Comparison of ENCODE assay signal across 27 cellular contexts in genomic region chr14:63273091-63273490, GRCh38. TPM values are rescaled to one million over a fixed set of nuclear protein-coding genes. Genes with fewer than 3 reads are reported as not detected.
DNase-seq lines count a peak whose midpoint lies in the region; ATAC-seq and TF ChIP-seq lines count a peak whose summit lies in the region.
"Had no signal": no experiment of that assay in that cellular context is flagged by ENCODE, and none has a peak within 500 bp of the region (broad histone marks: within the 10 kb centered on the region; RNA-seq: fewer than 3 reads in every experiment).

No MANE protein-coding gene starts in this region.

- H3K27ac Mint-ChIP-seq in progenitor cell of endocrine pancreas, result no peak overlapping the region
- H3K27ac Mint-ChIP-seq: CD4-positive, alpha-beta memory T cell; GM23338 had no signal

- H3K4me1 ChIP-seq in breast epithelium, result no peaks in the 10 kb centered on the region
- H3K4me1 ChIP-seq in mammary epithelial cell (ENCODE audit: insufficient read depth, low read length), result no peaks in the 10 kb centered on the region
- H3K4me1 ChIP-seq in lower lobe of right lung, result peaks cover 14% of the 10 kb centered on the region
- peaks cover 21% of the 10 kb centered on the region for H3K4me1 ChIP-seq in vagina
- H3K4me1 ChIP-seq: BLaER1 treated with 17β-estradiol and CSF1 and Interleukin-3, amounts not matched to agents 10 nM and 100 nM; Caco-2 had no signal

- no peaks in the 10 kb centered on the region for H3K27me3 ChIP-seq in breast epithelium
- no peaks in the 10 kb centered on the region for H3K27me3 ChIP-seq in mammary epithelial cell (ENCODE audit: insufficient read depth, low read length)
- no peaks in the 10 kb centered on the region for H3K27me3 ChIP-seq in lower lobe of right lung (ENCODE audit: low read depth)
- no peaks in the 10 kb centered on the region for H3K27me3 ChIP-seq in vagina
- H3K27me3 ChIP-seq: BLaER1 treated with 17β-estradiol and CSF1 and Interleukin-3, amounts not matched to agents 10 nM and 100 nM had no signal

- peaks cover 4% of the 10 kb centered on the region for H3K27me3 Mint-ChIP-seq in progenitor cell of endocrine pancreas

- H3K4me3 Mint-ChIP-seq in progenitor cell of endocrine pancreas (ENCODE audit: low read depth), result no peak overlapping the region
- H3K4me3 Mint-ChIP-seq: CD4-positive, alpha-beta memory T cell; GM23338 had no signal

- BruUV-seq in mammary epithelial cell (replicated peaks; lab: Mats Ljungman, UMichigan), result no TSS peak

- no peaks in the 10 kb centered on the region for H3K9me3 ChIP-seq in breast epithelium
- no peaks in the 10 kb centered on the region for H3K9me3 ChIP-seq in mammary epithelial cell (replicated peaks; ENCODE audit: insufficient read depth, low read length)
- H3K9me3 ChIP-seq in lower lobe of right lung, result no peaks in the 10 kb centered on the region
- no peaks in the 10 kb centered on the region for H3K9me3 ChIP-seq in vagina
- H3K9me3 ChIP-seq: BLaER1 treated with 17β-estradiol and CSF1 and Interleukin-3, amounts not matched to agents 10 nM and 100 nM; Caco-2 had no signal

- CTCF ChIA-PET in mammary epithelial cell (lab: Charles Lee; ENCODE audit: low non-redundant PET), result no interaction called here

- H3K79me2 ChIP-seq in mammary epithelial cell (ENCODE audit: insufficient read depth, low read length), result no peaks in the 10 kb centered on the region

- no peaks in the 10 kb centered on the region for H3K9me3 Mint-ChIP-seq in progenitor cell of endocrine pancreas (ENCODE audit: low read depth)
- H3K9me3 Mint-ChIP-seq: CD4-positive, alpha-beta memory T cell had no signal

- peaks cover 2% of the 10 kb centered on the region for H3K4me1 Mint-ChIP-seq in progenitor cell of endocrine pancreas (ENCODE audit: low read depth)
- H3K4me1 Mint-ChIP-seq: CD4-positive, alpha-beta memory T cell; GM23338 had no signal

- dilution Hi-C loops in mammary epithelial cell (cut with HindIII; ENCODE audit: low sequenced_read_pairs), result no loop called here

- 39% methylated on average over 2 of the region's 2 CpGs for WGBS in mammary epithelial cell (ENCODE audit: low coverage, missing lambda C conversion rate)

- no peak overlapping the region for H3K4me2 ChIP-seq in mammary epithelial cell (ENCODE audit: insufficient read depth, low read depth, low read length)
- H3K4me2 ChIP-seq: BLaER1 treated with 17β-estradiol and CSF1 and Interleukin-3, amounts not matched to agents 10 nM and 100 nM; GM23338; KMS-11 had no signal

- no peak overlapping the region for H3K9ac ChIP-seq in mammary epithelial cell (ENCODE audit: insufficient read depth, low read length)
- H3K9ac ChIP-seq: BLaER1 treated with 17β-estradiol and CSF1 and Interleukin-3, amounts not matched to agents 10 nM and 100 nM; KMS-11 had no signal

- H3K4me3 ChIP-seq in breast epithelium (no peak overlapping the region), mammary epithelial cell (replicated peaks in 1 of 3; ENCODE audit: insufficient read depth in 1 of 3, low read depth in 2 of 3, low read length in 3 of 3) (no peak overlapping the region), lower lobe of right lung (no peak overlapping the region), vagina (no peak overlapping the region)
- H3K4me3 ChIP-seq: BLaER1 treated with 17β-estradiol and CSF1 and Interleukin-3, amounts not matched to agents 10 nM and 100 nM; GM23338 had no signal

- TF ChIP-seq POLR2A in breast epithelium (IDR thresholded peaks at IDR 0.05) (no peak), vagina (IDR thresholded peaks at IDR 0.05) (no peak)

- H4K20me1 ChIP-seq in mammary epithelial cell (ENCODE audit: insufficient read depth, low read length), result no peaks in the 10 kb centered on the region
- H4K20me1 ChIP-seq: BLaER1 treated with 17β-estradiol and CSF1 and Interleukin-3, amounts not matched to agents 10 nM and 100 nM had no signal

- no peak for DNase-seq in breast epithelium (ENCODE audit: low spot score in 2 of 2)
- DNase-seq in mammary epithelial cell, result no peak
- DNase-seq in dermis blood vessel endothelial cell, result peak; percentile 46
- DNase-seq in lower lobe of right lung, result no peak
- DNase-seq in vagina (ENCODE audit: extremely low spot score in 2 of 2), result no peak
- DNase-seq in NCI-H128 (lab: John Stamatoyannopoulos, UW; ENCODE audit: unreplicated experiment), result no peak
- no peak for DNase-seq in progenitor cell of endocrine pancreas (ENCODE audit: low spot score, unreplicated experiment)
- DNase-seq in glomerular visceral epithelial cell (ENCODE audit: extremely low spot score), result no peak
- DNase-seq: ACHN; Caco-2; CD4-positive, alpha-beta memory T cell; DMS 273 treated with DMSO at 0.1 percent for 48 hours; DMS79 treated with DMSO at 0.1 percent for 48 hours; HCEC 1CT; NCI-H1092 treated with DMSO at 0.1 percent for 48 hours; NCI-H146; NCI-H2029; NCI-H226; NCI-H524; NCI-H774 had no signal

- no peak for TF ChIP-seq CTCF in breast epithelium (IDR thresholded peaks at IDR 0.05)
- TF ChIP-seq CTCF in mammary epithelial cell (conservative IDR thresholded peaks at IDR 0.05 in 1 of 2, IDR thresholded peaks at IDR 0.05 in 1 of 2; ENCODE audit: extremely low read depth in 1 of 2, insufficient read depth in 1 of 2, low read depth in 1 of 2, low read length in 2 of 2), result no peak
- TF ChIP-seq CTCF in lower lobe of right lung (IDR thresholded peaks at IDR 0.05), result no peak
- TF ChIP-seq CTCF in vagina (IDR thresholded peaks at IDR 0.05), result no peak
- TF ChIP-seq CTCF in progenitor cell of endocrine pancreas (IDR thresholded peaks at IDR 0.05; ENCODE audit: unreplicated experiment), result no peak

- in situ Hi-C loops in mammary epithelial cell (cut with MboI; ENCODE audit: low sequenced_read_pairs in 2 of 2), result loop anchor here (10.0 kb wide), 2 partner anchors 1088 to 1098 kb away; no protein-coding TSS in a partner anchor

- peak; percentile 37 for ATAC-seq in lower lobe of right lung
- ATAC-seq: GM23338 had no signal

- H2AFZ ChIP-seq in mammary epithelial cell (ENCODE audit: low read depth, low read length), result no peak overlapping the region
- H2AFZ ChIP-seq: GM23338 had no signal

- no peaks in the 10 kb centered on the region for H3K36me3 ChIP-seq in breast epithelium
- no peaks in the 10 kb centered on the region for H3K36me3 ChIP-seq in mammary epithelial cell (ENCODE audit: insufficient read depth, low read length)
- peaks cover 4% of the 10 kb centered on the region for H3K36me3 ChIP-seq in lower lobe of right lung
- no peaks in the 10 kb centered on the region for H3K36me3 ChIP-seq in vagina
- H3K36me3 ChIP-seq: BLaER1 treated with 17β-estradiol and CSF1 and Interleukin-3, amounts not matched to agents 10 nM and 100 nM had no signal

- H3K36me3 Mint-ChIP-seq in progenitor cell of endocrine pancreas (ENCODE audit: insufficient read depth), result no peaks in the 10 kb centered on the region
- H3K36me3 Mint-ChIP-seq: CD4-positive, alpha-beta memory T cell had no signal

- H3K27ac ChIP-seq in breast epithelium (peak overlapping the region; percentile 52 to 76), mammary epithelial cell (ENCODE audit: insufficient read depth, low read depth, low read length) (no peak overlapping the region), lower lobe of right lung (no peak overlapping the region), vagina (peak overlapping the region; percentile 64)
- H3K27ac ChIP-seq: 22Rv1; BLaER1 treated with 17β-estradiol and CSF1 and Interleukin-3, amounts not matched to agents 10 nM and 100 nM; KMS-11 had no signal

- intact Hi-C loops in breast epithelium (cut with DNase I; ENCODE audit: low total_unique reads) (no loop called here), mammary epithelial cell (cut with micrococcal nuclease) (loop anchor here (10.0 kb wide), 1 partner anchor 1348 kb away; no protein-coding TSS in a partner anchor), lower lobe of right lung (cut with DNase I) (loop anchor here (10.0 kb wide), 2 partner anchors 88 to 1098 kb away; no protein-coding TSS in a partner anchor), vagina (cut with DNase I) (no loop called here)

RNA-seq across cellular contexts. Expression of gene GPHB5, which starts 45.6 kb away (rescaled TPM):
- not detected for total RNA-seq in breast epithelium
- not detected for total RNA-seq in mammary epithelial cell
- polyA plus RNA-seq in mammary epithelial cell, result not detected
- not detected for polyA minus RNA-seq in mammary epithelial cell
- total RNA-seq in dermis blood vessel endothelial cell, result not detected in 2 replicates
- total RNA-seq in lower lobe of right lung, result not detected
- not detected for total RNA-seq in vagina
- total RNA-seq in progenitor cell of endocrine pancreas, result not detected in 2 replicates
- total RNA-seq: Caco-2; CD4-positive, alpha-beta memory T cell; G401; GM23338; OCI-LY7; SK-MEL-5 had no signal
- polyA plus RNA-seq: CD4-positive, alpha-beta memory T cell; GM23338 had no signal

Comparison
In these comparisons a context has a peak if more than half of its experiments do, and no peak if none do; other contexts are left out.
1. H3K27ac ChIP-seq: peak in breast epithelium (2 of 2) and vagina (single experiment); none in mammary epithelial cell (single experiment) and lower lobe of right lung (single experiment).
2. intact Hi-C loops: an anchor here in mammary epithelial cell (10.0 kb wide) and lower lobe of right lung (10.0 kb wide); none called in breast epithelium and vagina.